In genomic region chr14:76919811-76920571, GRCh38 we compare ENCODE assay signal across 8 cellular contexts.
DNase-seq lines count a peak whose midpoint lies in the region; ATAC-seq and TF ChIP-seq lines count a peak whose summit lies in the region.

No MANE protein-coding gene starts in this region.

- intact Hi-C loops in Panc1 (cut with micrococcal nuclease; ENCODE audit: unreplicated experiment) (loop anchor here (5.0 kb wide), 1 partner anchor 37 kb away; no protein-coding TSS in a partner anchor), colonic mucosa (cut with DNase I) (loop anchor here (5.0 kb wide), 1 partner anchor 37 kb away; no protein-coding TSS in a partner anchor), lower lobe of right lung (cut with DNase I) (loop anchor here (5.0 kb wide), 1 partner anchor 132 kb away; no protein-coding TSS in a partner anchor), OCI-LY7 (cut with micrococcal nuclease; ENCODE audit: unreplicated experiment) (no loop called here)

- in situ Hi-C loops in Panc1 (cut with HindIII; ENCODE audit: low pct_unique_long_range_greater_than_20kb, low sequenced_read_pairs) = no loop called here

- H3K4me3 ChIP-seq in HUES6 (ENCODE audit: low read depth, low read length) = no peak overlapping the region
- H3K4me3 ChIP-seq in Panc1 (ENCODE audit: low read depth in 2 of 2, low read length in 2 of 2) = 0 out of 4 replicates have a peak overlapping the region, but pooled peaks of 1 of the 2 experiments have one; percentile 8
- no peak overlapping the region for H3K4me3 ChIP-seq in colonic mucosa
- H3K4me3 ChIP-seq in lower lobe of right lung = no peak overlapping the region
- H3K4me3 ChIP-seq in OCI-LY7 (ENCODE audit: low read depth, low read length, poor library complexity, severe bottlenecking) = no peak overlapping the region

- no peak for DNase-seq in Panc1 (ENCODE audit: low read depth, low spot score)
- DNase-seq in colonic mucosa = peak; percentile 65
- no peak for DNase-seq in lower lobe of right lung
- no peak for DNase-seq in OCI-LY7 (ENCODE audit: low spot score)

- no peak overlapping the region for H3K4me2 ChIP-seq in OCI-LY7 (ENCODE audit: low read length)

- H3K36me3 ChIP-seq in HUES6 (ENCODE audit: control insufficient read depth, insufficient read depth, low read length) (no peaks in the 10 kb centered on the region), Panc1 (ENCODE audit: control insufficient read depth, insufficient read depth, low read length) (no peaks in the 10 kb centered on the region), colonic mucosa (no peaks in the 10 kb centered on the region), lower lobe of right lung (no peaks in the 10 kb centered on the region), OCI-LY7 (ENCODE audit: insufficient read depth, low read length) (no peaks in the 10 kb centered on the region)

- CTCF ChIA-PET in Panc1 (lab: Charles Lee) = interaction anchor here (0.6 to 1.4 kb wide), 2 partner anchors 102 to 103 kb away, joined by 3 to 4 read pairs; no protein-coding TSS in a partner anchor
- CTCF ChIA-PET in OCI-LY7 (lab: Charles Lee; ENCODE audit: unreplicated experiment) = interaction anchor here (1.0 kb wide), 1 partner anchor 18 kb away, joined by 3 read pairs; no protein-coding TSS in a partner anchor

- no peaks in the 10 kb centered on the region for H3K9me2 ChIP-seq in OCI-LY7 (ENCODE audit: insufficient read depth, low read length)

- H3K4me1 ChIP-seq in HUES6 (ENCODE audit: control insufficient read depth, insufficient read depth, low read length) = peaks cover 72% of the 10 kb centered on the region
- H3K4me1 ChIP-seq in Panc1 (ENCODE audit: control insufficient read depth, insufficient read depth, low read length) = peaks cover 78% of the 10 kb centered on the region
- H3K4me1 ChIP-seq in colonic mucosa = peaks cover 24% of the 10 kb centered on the region
- peaks cover 41% of the 10 kb centered on the region for H3K4me1 ChIP-seq in lower lobe of right lung
- peaks cover 6% of the 10 kb centered on the region for H3K4me1 ChIP-seq in OCI-LY7 (ENCODE audit: insufficient read depth, low read length, poor library complexity, severe bottlenecking)

- H3K27me3 ChIP-seq in HUES6 (ENCODE audit: control insufficient read depth, insufficient read depth, low read length) (no peaks in the 10 kb centered on the region), Panc1 (ENCODE audit: control insufficient read depth, insufficient read depth, low read length) (no peaks in the 10 kb centered on the region), colonic mucosa (no peaks in the 10 kb centered on the region), lower lobe of right lung (ENCODE audit: low read depth) (no peaks in the 10 kb centered on the region)

- no TSS peak for BruUV-seq in Panc1 (replicated peaks; lab: Mats Ljungman, UMichigan)
- BruUV-seq in OCI-LY7 (replicated peaks; lab: Mats Ljungman, UMichigan) = no TSS peak

- no peaks in the 10 kb centered on the region for H3K79me2 ChIP-seq in OCI-LY7 (ENCODE audit: insufficient read depth, low read depth, low read length)

- peak overlapping the region; percentile 63 for H3K9ac ChIP-seq in HUES6 (ENCODE audit: low read length)
- peak overlapping the region in 1 of 2 donors; percentile 74 for H3K9ac ChIP-seq in colonic mucosa (ENCODE audit: low read depth in 2 of 2, low read length in 2 of 2)

- no peaks in the 10 kb centered on the region for H4K20me1 ChIP-seq in OCI-LY7 (ENCODE audit: insufficient read depth, low read length)

- TF ChIP-seq CTCF in C4-2B (conservative IDR thresholded peaks at IDR 0.05) = no peak
- TF ChIP-seq CTCF in Panc1 (IDR thresholded peaks at IDR 0.05) = no peak
- TF ChIP-seq CTCF in colonic mucosa (IDR thresholded peaks at IDR 0.05) = no peak
- no peak for TF ChIP-seq CTCF in lower lobe of right lung (IDR thresholded peaks at IDR 0.05)
- no peak for TF ChIP-seq CTCF in OCI-LY7 (conservative IDR thresholded peaks at IDR 0.05; ENCODE audit: low read length)

- peak; percentile 8; the same call in 1 of the 2 replicates for ATAC-seq in Panc1
- peak in 1 of 2 donors; percentile 13 for ATAC-seq in lower lobe of right lung
- no peak for ATAC-seq in HG03025 (IDR thresholded peaks at IDR 0.05; ENCODE audit: low FRiP score, unreplicated experiment)

- H2AFZ ChIP-seq in OCI-LY7 (ENCODE audit: low read length) = no peak overlapping the region

- H3K9me3 ChIP-seq in HUES6 (ENCODE audit: control insufficient read depth, insufficient read depth, low read depth, low read length) = no peaks in the 10 kb centered on the region
- H3K9me3 ChIP-seq in Panc1 (ENCODE audit: control insufficient read depth, insufficient read depth, low read depth, low read length) = no peaks in the 10 kb centered on the region
- no peaks in the 10 kb centered on the region for H3K9me3 ChIP-seq in colonic mucosa
- H3K9me3 ChIP-seq in lower lobe of right lung = no peaks in the 10 kb centered on the region
- H3K9me3 ChIP-seq in OCI-LY7 (ENCODE audit: low read length) = no peaks in the 10 kb centered on the region

- POLR2A ChIA-PET in Panc1 (lab: Charles Lee) (interaction anchor here (0.5 kb wide), 1 partner anchor 58 kb away, joined by 4 read pairs; no protein-coding TSS in a partner anchor), OCI-LY7 (lab: Charles Lee) (interaction anchor here (0.8 to 1.1 kb wide), 2 partner anchors 10 to 16 kb away, joined by 3 to 6 read pairs; no protein-coding TSS in a partner anchor)

- H3K27ac ChIP-seq in C4-2B = peak overlapping the region; percentile 96
- H3K27ac ChIP-seq in HUES6 (ENCODE audit: low read depth, low read length) = no peak overlapping the region
- peak overlapping the region; percentile 99 for H3K27ac ChIP-seq in Panc1 (ENCODE audit: low read length)
- peak overlapping the region; percentile 82 for H3K27ac ChIP-seq in colonic mucosa
- peak overlapping the region; percentile 93 for H3K27ac ChIP-seq in lower lobe of right lung
- H3K27ac ChIP-seq in temporal lobe (ENCODE audit: low read depth, low read length) = peak overlapping the region; percentile 74
- no peak overlapping the region for H3K27ac ChIP-seq in OCI-LY7 (ENCODE audit: low read depth, low read length, poor library complexity, severe bottlenecking)

Comparison
In these comparisons a context has a peak if more than half of its experiments do, and no peak if none do; other contexts are left out.
1. H3K27ac ChIP-seq: peak in C4-2B (single experiment), Panc1 (single experiment), colonic mucosa (single experiment), lower lobe of right lung (single experiment) and temporal lobe (single experiment); none in HUES6 (single experiment) and OCI-LY7 (single experiment).